ENCODE assay signal across 22 cellular contexts in the genomic region with DNA sequence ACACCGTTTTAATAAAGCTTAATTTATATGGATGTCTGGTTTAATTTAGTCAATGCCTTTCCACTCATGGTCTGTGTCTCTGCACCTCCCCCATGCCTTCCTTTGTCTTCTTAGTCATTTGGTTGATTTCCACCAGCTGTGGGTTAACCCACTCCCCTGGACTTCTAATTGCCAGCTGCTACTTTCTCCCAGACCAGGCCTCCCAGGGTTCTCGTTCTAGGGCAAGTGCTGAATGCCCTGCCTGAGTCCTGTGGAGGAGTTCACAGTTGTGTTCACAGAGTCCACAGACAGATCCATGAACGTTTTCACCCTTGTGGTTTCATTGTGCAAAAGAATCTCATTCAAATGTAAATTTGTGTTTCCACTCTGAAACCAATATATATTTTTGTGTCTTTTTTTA.
DNase-seq lines count a peak whose midpoint lies in the region; ATAC-seq and TF ChIP-seq lines count a peak whose summit lies in the region.
"Had no signal": no experiment of that assay in that cellular context is flagged by ENCODE, and none has a peak within 500 bp of the region (broad histone marks: within the 10 kb centered on the region; RNA-seq: fewer than 3 reads in every experiment).

No MANE protein-coding gene starts in this region.

- H3K9ac ChIP-seq in endodermal cell (ENCODE audit: extremely low read depth, low read length, poor library complexity, severe bottlenecking) (no peak overlapping the region), parathyroid adenoma (no peak overlapping the region)
- H3K9ac ChIP-seq: GM23248 had no signal

- no peaks in the 10 kb centered on the region for H3K27me3 ChIP-seq in endodermal cell (ENCODE audit: control insufficient read depth, insufficient read depth, low read length, poor library complexity, severe bottlenecking)
- no peaks in the 10 kb centered on the region for H3K27me3 ChIP-seq in parathyroid adenoma (ENCODE audit: control insufficient read depth, insufficient read depth, low read length)

- H3K36me3 ChIP-seq in endodermal cell (ENCODE audit: control insufficient read depth, insufficient read depth, low read length) = no peaks in the 10 kb centered on the region
- H3K36me3 ChIP-seq in parathyroid adenoma (ENCODE audit: control insufficient read depth, insufficient read depth, low read length) = no peaks in the 10 kb centered on the region

- no peak for TF ChIP-seq CTCF in endodermal cell (conservative IDR thresholded peaks at IDR 0.05)
- no peak for TF ChIP-seq CTCF in parathyroid adenoma (IDR thresholded peaks at IDR 0.05)

- H3K9me3 Mint-ChIP-seq in endodermal cell = peaks cover 4% of the 10 kb centered on the region
- H3K9me3 Mint-ChIP-seq: natural killer cell treated with Interleukin-12 subunit alpha and Interleukin-12 subunit beta and Interleukin-15 and Interleukin-18, amount 100 ng/mL, for 72 hours had no signal

- H3K4me2 ChIP-seq in parathyroid adenoma (ENCODE audit: low read length) = no peak overlapping the region
- H3K4me2 ChIP-seq: A549 had no signal

- no peak overlapping the region for H3K4me3 Mint-ChIP-seq in endodermal cell
- H3K4me3 Mint-ChIP-seq: natural killer cell treated with Interleukin-12 subunit alpha and Interleukin-12 subunit beta and Interleukin-15 and Interleukin-18, amount 100 ng/mL, for 72 hours; T-cell had no signal

- H2AFZ ChIP-seq in parathyroid adenoma = peak overlapping the region; percentile 56
- H2AFZ ChIP-seq: GM23248 had no signal

- H3K27ac Mint-ChIP-seq in endodermal cell = peak overlapping the region; percentile 75
- H3K27ac Mint-ChIP-seq: natural killer cell treated with Interleukin-12 subunit alpha and Interleukin-12 subunit beta and Interleukin-15 and Interleukin-18, amount 100 ng/mL, for 72 hours; T-cell had no signal

- H3K27me3 Mint-ChIP-seq in endodermal cell (ENCODE audit: insufficient read depth) = no peaks in the 10 kb centered on the region
- H3K27me3 Mint-ChIP-seq: natural killer cell treated with Interleukin-12 subunit alpha and Interleukin-12 subunit beta and Interleukin-15 and Interleukin-18, amount 100 ng/mL, for 72 hours; T-cell had no signal

- H3K9me3 ChIP-seq in endodermal cell (ENCODE audit: control insufficient read depth, low read length) (peaks cover 5% of the 10 kb centered on the region), parathyroid adenoma (ENCODE audit: control insufficient read depth, low read length) (no peaks in the 10 kb centered on the region)
- H3K9me3 ChIP-seq: A549 had no signal

- H3K4me3 ChIP-seq in endodermal cell (ENCODE audit: low read length) = no peak overlapping the region
- H3K4me3 ChIP-seq in parathyroid adenoma (ENCODE audit: low read depth, low read length) = no peak overlapping the region
- H3K4me3 ChIP-seq: A549, GM23248 had no signal

- H3K36me3 Mint-ChIP-seq in endodermal cell (ENCODE audit: low read depth) = no peaks in the 10 kb centered on the region
- H3K36me3 Mint-ChIP-seq: natural killer cell treated with Interleukin-12 subunit alpha and Interleukin-12 subunit beta and Interleukin-15 and Interleukin-18, amount 100 ng/mL, for 72 hours; T-cell had no signal

- H3K4me1 Mint-ChIP-seq in endodermal cell = peaks cover 35% of the 10 kb centered on the region
- H3K4me1 Mint-ChIP-seq: T-cell had no signal

- no peaks in the 10 kb centered on the region for H3K79me2 ChIP-seq in parathyroid adenoma

- peak; percentile 29 for DNase-seq in NCI-H345 (lab: John Stamatoyannopoulos, UW)
- no peak for DNase-seq in NCI-H345 treated with DMSO at 0.1 percent for 48 hours (lab: John Stamatoyannopoulos, UW; ENCODE audit: unreplicated experiment)
- peak; percentile 80 for DNase-seq in NCI-H82 (lab: John Stamatoyannopoulos, UW)
- DNase-seq in endodermal cell = peak; percentile 51
- DNase-seq in NCI-H128 (lab: John Stamatoyannopoulos, UW; ENCODE audit: unreplicated experiment) = no peak
- DNase-seq: activated naive CD4-positive, alpha-beta T cell; activated T-cell treated with anti-CD3 and anti-CD28 coated beads, Interleukin-2, amount 50 U/mL, for 1 hour; amniotic stem cell; dermis blood vessel endothelial cell; GM23248; head of caudate nucleus; left colon; midbrain; NCI-H2029; NCI-H526 treated with DMSO at 0.1 percent for 48 hours; Right ventricle myocardium superior; T-cell had no signal

- H3K27ac ChIP-seq in endodermal cell (ENCODE audit: low read depth, low read length) (peak overlapping the region; percentile 94), parathyroid adenoma (no peak overlapping the region)
- H3K27ac ChIP-seq: A549, GM23248 had no signal

- ATAC-seq in GM21576 (IDR thresholded peaks at IDR 0.05; ENCODE audit: unreplicated experiment) (no peak), HG02759 (IDR thresholded peaks at IDR 0.05; ENCODE audit: unreplicated experiment) (no peak)
- ATAC-seq: A549; left colon; natural killer cell treated with Interleukin-12 subunit alpha and Interleukin-12 subunit beta and Interleukin-15 and Interleukin-18, amount 100 ng/mL, for 72 hours; T-cell had no signal

- H3K4me1 ChIP-seq in endodermal cell (ENCODE audit: control insufficient read depth, insufficient read depth, low read length) = peaks cover 8% of the 10 kb centered on the region
- H3K4me1 ChIP-seq in parathyroid adenoma = peaks cover 15% of the 10 kb centered on the region
- H3K4me1 ChIP-seq: A549 had no signal

- 53 to 76% methylated on average over 2 to 3 of the region's 3 CpGs for WGBS in endodermal cell (ENCODE audit: insufficient coverage in 1 of 2, insufficient read length in 1 of 2), 2 experiments

Comparison
In these comparisons a context has a peak if more than half of its experiments do, and no peak if none do; other contexts are left out.
1. DNase-seq: peak in NCI-H345 (single experiment), NCI-H82 (single experiment) and endodermal cell (single experiment); none in NCI-H345 treated with DMSO at 0.1 percent for 48 hours (single experiment) and NCI-H128 (single experiment).